Comparison of ENCODE assay signal across 17 cellular contexts in genomic region chr22:16949561-16949960, GRCh38. TPM values are rescaled to one million over a fixed set of nuclear protein-coding genes. Genes with fewer than 3 reads are reported as not detected.
DNase-seq lines count a peak whose midpoint lies in the region; ATAC-seq and TF ChIP-seq lines count a peak whose summit lies in the region.
"Had no signal": no experiment of that assay in that cellular context is flagged by ENCODE, and none has a peak within 500 bp of the region (broad histone marks: within the 10 kb centered on the region; RNA-seq: fewer than 3 reads in every experiment).

No MANE protein-coding gene starts in this region.

- in situ Hi-C loops in gastrocnemius medialis (cut with MboI; ENCODE audit: low sequenced_read_pairs in 4 of 4), result no loop called here

- H3K27ac Mint-ChIP-seq in activated CD8-positive, alpha-beta T cell treated with anti-CD3 and anti-CD28 coated beads for 36 hours, result no peak overlapping the region
- no peak overlapping the region for H3K27ac Mint-ChIP-seq in activated CD8-positive, alpha-beta T cell treated with anti-CD3 and anti-CD28 coated beads, Interleukin-2, amount 10 ng/mL, durations not matched to agents 7 days and 5 days
- no peak overlapping the region for H3K27ac Mint-ChIP-seq in WTC11
- H3K27ac Mint-ChIP-seq: activated T-cell treated with anti-CD3 and anti-CD28 coated beads, Interleukin-2, amount 50 U/mL, for 24 hours had no signal

- no peak overlapping the region for H3K4me3 Mint-ChIP-seq in activated CD8-positive, alpha-beta T cell treated with anti-CD3 and anti-CD28 coated beads for 36 hours
- H3K4me3 Mint-ChIP-seq in activated CD8-positive, alpha-beta T cell treated with anti-CD3 and anti-CD28 coated beads, Interleukin-2, amount 10 ng/mL, durations not matched to agents 7 days and 5 days, result no peak overlapping the region
- H3K4me3 Mint-ChIP-seq in WTC11, result no peak overlapping the region
- H3K4me3 Mint-ChIP-seq: activated T-cell treated with anti-CD3 and anti-CD28 coated beads, Interleukin-2, amount 50 U/mL, for 24 hours had no signal

- H3K9me3 ChIP-seq in gastrocnemius medialis, result no peaks in the 10 kb centered on the region
- H3K9me3 ChIP-seq: neutrophil, spleen, uterus had no signal

- H3K36me3 ChIP-seq in gastrocnemius medialis, result no peaks in the 10 kb centered on the region
- H3K36me3 ChIP-seq: neutrophil, spleen, uterus had no signal

- no peaks in the 10 kb centered on the region for H3K9me3 Mint-ChIP-seq in activated CD8-positive, alpha-beta T cell treated with anti-CD3 and anti-CD28 coated beads for 36 hours
- no peaks in the 10 kb centered on the region for H3K9me3 Mint-ChIP-seq in activated CD8-positive, alpha-beta T cell treated with anti-CD3 and anti-CD28 coated beads, Interleukin-2, amount 10 ng/mL, durations not matched to agents 7 days and 5 days (ENCODE audit: insufficient read depth)
- H3K9me3 Mint-ChIP-seq in WTC11, result peaks cover 71% of the 10 kb centered on the region
- H3K9me3 Mint-ChIP-seq: activated T-cell treated with anti-CD3 and anti-CD28 coated beads, Interleukin-2, amount 50 U/mL, for 24 hours had no signal

- intact Hi-C loops in activated CD8-positive, alpha-beta T cell treated with anti-CD3 and anti-CD28 coated beads for 36 hours (cut with micrococcal nuclease), result no loop called here
- intact Hi-C loops in gastrocnemius medialis (cut with DNase I; ENCODE audit: low total_unique reads), result no loop called here

- H3K4me1 Mint-ChIP-seq in activated CD8-positive, alpha-beta T cell treated with anti-CD3 and anti-CD28 coated beads for 36 hours (ENCODE audit: low read depth), result peaks cover 9% of the 10 kb centered on the region
- H3K4me1 Mint-ChIP-seq in activated CD8-positive, alpha-beta T cell treated with anti-CD3 and anti-CD28 coated beads, Interleukin-2, amount 10 ng/mL, durations not matched to agents 7 days and 5 days (ENCODE audit: low read depth), result no peaks in the 10 kb centered on the region
- H3K4me1 Mint-ChIP-seq in WTC11, result no peaks in the 10 kb centered on the region

- TF ChIP-seq POLR2A in gastrocnemius medialis (IDR thresholded peaks at IDR 0.05), result no peak

- H3K27me3 Mint-ChIP-seq in activated CD8-positive, alpha-beta T cell treated with anti-CD3 and anti-CD28 coated beads for 36 hours, result no peaks in the 10 kb centered on the region
- H3K27me3 Mint-ChIP-seq in activated CD8-positive, alpha-beta T cell treated with anti-CD3 and anti-CD28 coated beads, Interleukin-2, amount 10 ng/mL, durations not matched to agents 7 days and 5 days (ENCODE audit: low read depth), result no peaks in the 10 kb centered on the region
- peaks cover 4% of the 10 kb centered on the region for H3K27me3 Mint-ChIP-seq in WTC11 (ENCODE audit: low read depth)
- H3K27me3 Mint-ChIP-seq: activated T-cell treated with anti-CD3 and anti-CD28 coated beads, Interleukin-2, amount 50 U/mL, for 24 hours had no signal

- H3K27ac ChIP-seq in VCaP, result peak overlapping the region; percentile 24; the same call in 1 of the 2 replicates
- peak overlapping the region; percentile 18 to 75 (median 68) for H3K27ac ChIP-seq in gastrocnemius medialis
- H3K27ac ChIP-seq: HL-60, neutrophil, spleen, uterus had no signal

- DNase-seq in activated CD8-positive, alpha-beta T cell treated with anti-CD3 and anti-CD28 coated beads for 36 hours, result peak; percentile 49
- no peak for DNase-seq in activated CD8-positive, alpha-beta T cell treated with anti-CD3 and anti-CD28 coated beads, Interleukin-2, amount 10 ng/mL, durations not matched to agents 7 days and 5 days
- peak; percentile 50 to 79 for DNase-seq in gastrocnemius medialis
- no peak for DNase-seq in iPS-NIHi7 (ENCODE audit: extremely low spot score)
- no peak for DNase-seq in WTC11 (ENCODE audit: low spot score)
- DNase-seq: activated T-cell treated with anti-CD3 and anti-CD28 coated beads, Interleukin-2, amount 50 U/mL, for 24 hours; NCI-H226; spleen; T-helper 9 cell; uterus had no signal

- ATAC-seq in activated CD8-positive, alpha-beta T cell treated with anti-CD3 and anti-CD28 coated beads for 36 hours, result peak; percentile 98
- ATAC-seq in activated CD8-positive, alpha-beta T cell treated with anti-CD3 and anti-CD28 coated beads, Interleukin-2, amount 10 ng/mL, durations not matched to agents 7 days and 5 days, result no peak
- ATAC-seq in GM21529 (IDR thresholded peaks at IDR 0.05; ENCODE audit: unreplicated experiment) (peak; percentile 58), gastrocnemius medialis (peak; percentile 99 to 100), GM21717 (IDR thresholded peaks at IDR 0.05; ENCODE audit: unreplicated experiment) (no peak), WTC11 (no peak)
- ATAC-seq: Panc1 had no signal

- H3K36me3 Mint-ChIP-seq in activated CD8-positive, alpha-beta T cell treated with anti-CD3 and anti-CD28 coated beads for 36 hours (ENCODE audit: low read depth), result no peaks in the 10 kb centered on the region
- no peaks in the 10 kb centered on the region for H3K36me3 Mint-ChIP-seq in activated CD8-positive, alpha-beta T cell treated with anti-CD3 and anti-CD28 coated beads, Interleukin-2, amount 10 ng/mL, durations not matched to agents 7 days and 5 days (ENCODE audit: low read depth)
- peaks cover 14% of the 10 kb centered on the region for H3K36me3 Mint-ChIP-seq in WTC11

- POLR2A ChIA-PET in activated CD8-positive, alpha-beta T cell treated with anti-CD3 and anti-CD28 coated beads for 36 hours (lab: Charles Lee), result no interaction called here
- POLR2A ChIA-PET in activated CD8-positive, alpha-beta T cell treated with anti-CD3 and anti-CD28 coated beads, Interleukin-2, amount 10 ng/mL, durations not matched to agents 7 days and 5 days (lab: Charles Lee), result no interaction called here
- POLR2A ChIA-PET in WTC11 (lab: Charles Lee), result no interaction called here

- CTCF ChIA-PET in activated CD8-positive, alpha-beta T cell treated with anti-CD3 and anti-CD28 coated beads for 36 hours (lab: Charles Lee), result interaction anchor here (2.5 kb wide), 2 partner anchors 32 to 109 kb away, joined by 7 to 11 read pairs; no protein-coding TSS in a partner anchor
- CTCF ChIA-PET in activated CD8-positive, alpha-beta T cell treated with anti-CD3 and anti-CD28 coated beads, Interleukin-2, amount 10 ng/mL, durations not matched to agents 7 days and 5 days (lab: Charles Lee), result no interaction called here
- CTCF ChIA-PET in WTC11 (lab: Charles Lee), result no interaction called here

- H3K4me3 ChIP-seq in gastrocnemius medialis, result no peak overlapping the region
- H3K4me3 ChIP-seq: spleen, uterus had no signal

- peaks cover 4 to 14% of the 10 kb centered on the region in 2 donors for H3K4me1 ChIP-seq in gastrocnemius medialis
- H3K4me1 ChIP-seq: spleen, uterus had no signal

- no peak for TF ChIP-seq CTCF in activated CD8-positive, alpha-beta T cell treated with anti-CD3 and anti-CD28 coated beads for 36 hours (IDR thresholded peaks at IDR 0.05)
- TF ChIP-seq CTCF in VCaP (conservative IDR thresholded peaks at IDR 0.05) (no peak), gastrocnemius medialis (IDR thresholded peaks at IDR 0.05 in 4 of 5, conservative IDR thresholded peaks at IDR 0.05 in 1 of 5) (no peak), WTC11 (IDR thresholded peaks at IDR 0.05) (no peak)

- no peaks in the 10 kb centered on the region for H3K27me3 ChIP-seq in gastrocnemius medialis
- H3K27me3 ChIP-seq: neutrophil, spleen, uterus had no signal

TF ChIP-seq in WTC11, 78 proteins besides CTCF, POLR2A, EP300 and RAD21 (continues in another document):
- TF ChIP-seq, protein P1, sequence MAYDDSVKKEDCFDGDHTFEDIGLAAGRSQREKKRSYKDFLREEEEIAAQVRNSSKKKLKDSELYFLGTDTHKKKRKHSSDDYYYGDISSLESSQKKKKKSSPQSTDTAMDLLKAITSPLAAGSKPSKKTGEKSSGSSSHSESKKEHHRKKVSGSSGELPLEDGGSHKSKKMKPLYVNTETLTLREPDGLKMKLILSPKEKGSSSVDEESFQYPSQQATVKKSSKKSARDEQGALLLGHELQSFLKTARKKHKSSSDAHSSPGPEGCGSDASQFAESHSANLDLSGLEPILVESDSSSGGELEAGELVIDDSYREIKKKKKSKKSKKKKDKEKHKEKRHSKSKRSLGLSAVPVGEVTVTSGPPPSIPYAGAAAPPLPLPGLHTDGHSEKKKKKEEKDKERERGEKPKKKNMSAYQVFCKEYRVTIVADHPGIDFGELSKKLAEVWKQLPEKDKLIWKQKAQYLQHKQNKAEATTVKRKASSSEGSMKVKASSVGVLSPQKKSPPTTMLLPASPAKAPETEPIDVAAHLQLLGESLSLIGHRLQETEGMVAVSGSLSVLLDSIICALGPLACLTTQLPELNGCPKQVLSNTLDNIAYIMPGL (CRISPR knock-in tag; IDR thresholded peaks at IDR 0.05), result no peak
- TF ChIP-seq GTF2I (CRISPR knock-in tag; conservative IDR thresholded peaks at IDR 0.05) (no peak), ZNF671 (CRISPR knock-in tag; IDR thresholded peaks at IDR 0.05) (no peak)
- TF ChIP-seq, protein P2, sequence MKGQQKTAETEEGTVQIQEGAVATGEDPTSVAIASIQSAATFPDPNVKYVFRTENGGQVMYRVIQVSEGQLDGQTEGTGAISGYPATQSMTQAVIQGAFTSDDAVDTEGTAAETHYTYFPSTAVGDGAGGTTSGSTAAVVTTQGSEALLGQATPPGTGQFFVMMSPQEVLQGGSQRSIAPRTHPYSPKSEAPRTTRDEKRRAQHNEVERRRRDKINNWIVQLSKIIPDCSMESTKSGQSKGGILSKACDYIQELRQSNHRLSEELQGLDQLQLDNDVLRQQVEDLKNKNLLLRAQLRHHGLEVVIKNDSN (CRISPR knock-in tag; IDR thresholded peaks at IDR 0.05), result no peak
- TF ChIP-seq, protein P3, sequence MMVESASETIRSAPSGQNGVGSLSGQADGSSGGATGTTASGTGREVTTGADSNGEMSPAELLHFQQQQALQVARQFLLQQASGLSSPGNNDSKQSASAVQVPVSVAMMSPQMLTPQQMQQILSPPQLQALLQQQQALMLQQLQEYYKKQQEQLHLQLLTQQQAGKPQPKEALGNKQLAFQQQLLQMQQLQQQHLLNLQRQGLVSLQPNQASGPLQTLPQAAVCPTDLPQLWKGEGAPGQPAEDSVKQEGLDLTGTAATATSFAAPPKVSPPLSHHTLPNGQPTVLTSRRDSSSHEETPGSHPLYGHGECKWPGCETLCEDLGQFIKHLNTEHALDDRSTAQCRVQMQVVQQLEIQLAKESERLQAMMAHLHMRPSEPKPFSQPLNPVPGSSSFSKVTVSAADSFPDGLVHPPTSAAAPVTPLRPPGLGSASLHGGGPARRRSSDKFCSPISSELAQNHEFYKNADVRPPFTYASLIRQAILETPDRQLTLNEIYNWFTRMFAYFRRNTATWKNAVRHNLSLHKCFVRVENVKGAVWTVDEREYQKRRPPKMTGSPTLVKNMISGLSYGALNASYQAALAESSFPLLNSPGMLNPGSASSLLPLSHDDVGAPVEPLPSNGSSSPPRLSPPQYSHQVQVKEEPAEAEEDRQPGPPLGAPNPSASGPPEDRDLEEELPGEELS (CRISPR knock-in tag; IDR thresholded peaks at IDR 0.05), result no peak

RNA-seq across cellular contexts. Expression of gene GAB4, which starts 58.5 kb away (rescaled TPM):
- not detected for total RNA-seq in activated CD8-positive, alpha-beta T cell treated with anti-CD3 and anti-CD28 coated beads for 36 hours
- not detected for total RNA-seq in activated CD8-positive, alpha-beta T cell treated with anti-CD3 and anti-CD28 coated beads, Interleukin-2, amount 10 ng/mL, durations not matched to agents 7 days and 5 days
- total RNA-seq in gastrocnemius medialis (not detected), WTC11 (2021) (0.09 to 0.16 TPM in 2 of 3 replicates, not detected in the other)
- total RNA-seq: liver had no signal

Comparison
In these comparisons a context has a peak if more than half of its experiments do, and no peak if none do; other contexts are left out.
1. ATAC-seq: peak in activated CD8-positive, alpha-beta T cell treated with anti-CD3 and anti-CD28 coated beads for 36 hours (single experiment), GM21529 (single experiment) and gastrocnemius medialis (2 of 2); none in activated CD8-positive, alpha-beta T cell treated with anti-CD3 and anti-CD28 coated beads, Interleukin-2, amount 10 ng/mL, durations not matched to agents 7 days and 5 days (single experiment), GM21717 (single experiment) and WTC11 (single experiment).
2. DNase-seq: peak in activated CD8-positive, alpha-beta T cell treated with anti-CD3 and anti-CD28 coated beads for 36 hours (single experiment) and gastrocnemius medialis (2 of 2); none in activated CD8-positive, alpha-beta T cell treated with anti-CD3 and anti-CD28 coated beads, Interleukin-2, amount 10 ng/mL, durations not matched to agents 7 days and 5 days (single experiment), iPS-NIHi7 (single experiment) and WTC11 (single experiment).